8 cellular contexts compared by ENCODE assay signal in the genomic region with DNA sequence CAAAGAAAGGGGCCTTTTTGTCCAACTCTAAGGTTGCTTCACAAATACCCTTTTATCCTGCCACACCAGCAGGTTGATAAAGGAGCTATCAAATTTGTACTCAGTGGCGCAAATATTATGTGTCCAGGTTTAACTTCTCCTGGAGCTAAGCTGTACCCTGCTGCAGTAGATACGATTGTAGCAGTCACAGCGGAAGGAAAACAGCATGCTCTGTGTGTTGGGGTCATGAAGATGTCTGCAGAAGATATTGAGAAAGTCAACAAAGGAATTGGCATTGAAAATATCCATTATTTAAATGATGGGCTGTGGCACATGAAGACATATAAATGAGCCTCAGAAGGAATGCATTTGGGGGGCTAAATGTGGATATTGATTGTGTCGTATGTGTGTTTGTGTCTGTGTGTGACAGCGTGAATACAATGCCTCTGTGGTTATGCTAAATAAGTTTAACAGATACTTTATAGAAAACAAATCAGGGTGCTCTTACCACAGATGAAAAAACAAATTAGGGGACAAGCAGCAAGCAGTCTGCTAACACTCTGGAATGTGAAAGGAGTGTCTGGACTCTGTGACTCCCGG. TPM values are rescaled to one million over a fixed set of nuclear protein-coding genes. Genes with fewer than 3 reads are reported as not detected.
A peak's percentile ranks its signal among the peaks of the same experiment; 100 is the strongest.
DNase-seq lines count a peak whose midpoint lies in the region; ATAC-seq and TF ChIP-seq lines count a peak whose summit lies in the region.

No MANE protein-coding gene starts in this region.

- DNase-seq in HFF-Myc (ENCODE audit: extremely low read depth, low read depth) (no peak), smooth muscle cell (lab: John Stamatoyannopoulos, UW; ENCODE audit: unreplicated experiment) (no peak), UCSD-AML1 (lab: John Stamatoyannopoulos, UW; ENCODE audit: unreplicated experiment) (no peak), NCI-H345 treated with DMSO at 0.1 percent for 48 hours (lab: John Stamatoyannopoulos, UW; ENCODE audit: unreplicated experiment) (no peak)
- no peak for DNase-seq in activated CD8-positive, alpha-beta T cell treated with anti-CD3 and anti-CD28 coated beads, Interleukin-2, amount 10 ng/mL, durations not matched to agents 7 days and 5 days
- no peak for DNase-seq in NK-92 treated with Interleukin-12 subunit alpha and Interleukin-12 subunit beta, amount 100 ng/mL, for 24 hours (lab: John Stamatoyannopoulos, UW)

- 52% methylated on average over 6 of the region's 6 CpGs for WGBS in smooth muscle cell (ENCODE audit: low lambda C conversion rate)

- POLR2A ChIA-PET in activated CD8-positive, alpha-beta T cell treated with anti-CD3 and anti-CD28 coated beads, Interleukin-2, amount 10 ng/mL, durations not matched to agents 7 days and 5 days (lab: Charles Lee): interaction anchor here (1.1 to 1.7 kb wide), 3 partner anchors 14 to 55 kb away, joined by 3 to 4 read pairs (median 3); no protein-coding TSS in a partner anchor

- peaks cover 26% of the 10 kb centered on the region for H4K20me1 ChIP-seq in smooth muscle cell (ENCODE audit: low read depth)

- H3K27me3 ChIP-seq in smooth muscle cell (ENCODE audit: low read depth): no peaks in the 10 kb centered on the region

- H3K9me3 Mint-ChIP-seq in activated CD8-positive, alpha-beta T cell treated with anti-CD3 and anti-CD28 coated beads, Interleukin-2, amount 10 ng/mL, durations not matched to agents 7 days and 5 days (ENCODE audit: insufficient read depth): no peaks in the 10 kb centered on the region

- H3K4me2 ChIP-seq in smooth muscle cell: peak overlapping the region; percentile 81

- ATAC-seq in activated CD8-positive, alpha-beta T cell treated with anti-CD3 and anti-CD28 coated beads, Interleukin-2, amount 10 ng/mL, durations not matched to agents 7 days and 5 days: no peak
- ATAC-seq in HG03378 (IDR thresholded peaks at IDR 0.05; ENCODE audit: unreplicated experiment): no peak

- H3K36me3 Mint-ChIP-seq in activated CD8-positive, alpha-beta T cell treated with anti-CD3 and anti-CD28 coated beads, Interleukin-2, amount 10 ng/mL, durations not matched to agents 7 days and 5 days (ENCODE audit: low read depth): peaks cover 67% of the 10 kb centered on the region

- CTCF ChIA-PET in activated CD8-positive, alpha-beta T cell treated with anti-CD3 and anti-CD28 coated beads, Interleukin-2, amount 10 ng/mL, durations not matched to agents 7 days and 5 days (lab: Charles Lee): interaction anchor here (1.4 to 5.3 kb wide), 8 partner anchors 10 to 176 kb away, joined by 3 to 45 read pairs (median 5); a partner anchor contains a TSS

- no peak for TF ChIP-seq CTCF in HFF-Myc (IDR thresholded peaks at IDR 0.05; ENCODE audit: low read depth, low read length, missing control alignments)
- no peak for TF ChIP-seq CTCF in smooth muscle cell (IDR thresholded peaks at IDR 0.05; ENCODE audit: borderline replicate concordance, insufficient read depth, poor library complexity, severe bottlenecking)

- peaks cover 30% of the 10 kb centered on the region for H3K79me2 ChIP-seq in smooth muscle cell (ENCODE audit: low read depth)

- peak overlapping the region; percentile 98 for H3K27ac Mint-ChIP-seq in activated CD8-positive, alpha-beta T cell treated with anti-CD3 and anti-CD28 coated beads, Interleukin-2, amount 10 ng/mL, durations not matched to agents 7 days and 5 days

- H3K4me1 Mint-ChIP-seq in activated CD8-positive, alpha-beta T cell treated with anti-CD3 and anti-CD28 coated beads, Interleukin-2, amount 10 ng/mL, durations not matched to agents 7 days and 5 days (ENCODE audit: low read depth): peaks cover 24% of the 10 kb centered on the region

- H3K4me3 Mint-ChIP-seq in activated CD8-positive, alpha-beta T cell treated with anti-CD3 and anti-CD28 coated beads, Interleukin-2, amount 10 ng/mL, durations not matched to agents 7 days and 5 days: peak overlapping the region; percentile 87

- H3F3A ChIP-seq in smooth muscle cell (ENCODE audit: low read depth): peaks cover 49% of the 10 kb centered on the region

- H3K4me3 ChIP-seq in HFF-Myc (replicated peaks; ENCODE audit: low read depth, low read length) (peak overlapping the region; percentile 57), iPS-11a (ENCODE audit: low read depth, low read length) (peak overlapping the region; percentile 74), smooth muscle cell (peak overlapping the region; percentile 51)

- peak overlapping the region; percentile 99 for H3K27ac ChIP-seq in smooth muscle cell (ENCODE audit: low read depth)

- peak overlapping the region; percentile 91 for H3K9ac ChIP-seq in smooth muscle cell (ENCODE audit: low read depth)

- H2AFZ ChIP-seq in smooth muscle cell (ENCODE audit: low read depth): no peak overlapping the region

- H3K27me3 Mint-ChIP-seq in activated CD8-positive, alpha-beta T cell treated with anti-CD3 and anti-CD28 coated beads, Interleukin-2, amount 10 ng/mL, durations not matched to agents 7 days and 5 days (ENCODE audit: low read depth): no peaks in the 10 kb centered on the region

- H3K9me3 ChIP-seq in smooth muscle cell (replicated peaks; ENCODE audit: low read depth): no peaks in the 10 kb centered on the region

- no peaks in the 10 kb centered on the region for H3K36me3 ChIP-seq in smooth muscle cell (ENCODE audit: low read depth)

- no peaks in the 10 kb centered on the region for H3K4me1 ChIP-seq in smooth muscle cell (ENCODE audit: low read depth)

RNA-seq across cellular contexts. Expression of a gene that starts 33.6 kb away (rescaled TPM):
- 100 to 1,000 TPM; 117 to 127 TPM for total RNA-seq in activated CD8-positive, alpha-beta T cell treated with anti-CD3 and anti-CD28 coated beads, Interleukin-2, amount 10 ng/mL, durations not matched to agents 7 days and 5 days
- total RNA-seq in smooth muscle cell: 165 and 210 TPM in 2 replicates
- 336 and 397 TPM in 2 replicates for polyA plus RNA-seq in smooth muscle cell

RNA-seq across cellular contexts. Expression of a gene that starts 57.3 kb away (rescaled TPM):
- total RNA-seq in activated CD8-positive, alpha-beta T cell treated with anti-CD3 and anti-CD28 coated beads, Interleukin-2, amount 10 ng/mL, durations not matched to agents 7 days and 5 days: under 1 TPM; 0.42 to 0.50 TPM
- total RNA-seq in smooth muscle cell: 396 and 414 TPM in 2 replicates
- polyA plus RNA-seq in smooth muscle cell: 87.6 and 182 TPM in 2 replicates

Comparison
In these comparisons a context has a peak if more than half of its experiments do, and no peak if none do; other contexts are left out.
1. RNA of a gene that starts 57.3 kb away (total RNA-seq): 396 to 414 TPM in smooth muscle cell; 0.42 to 0.50 TPM in activated CD8-positive, alpha-beta T cell treated with anti-CD3 and anti-CD28 coated beads, Interleukin-2, amount 10 ng/mL, durations not matched to agents 7 days and 5 days; every median in the first group is over 100 times any median in the second.
2. Peak in every context shown above with its lines, with median percentiles within 50 percentile points of each other: H3K4me3 ChIP-seq.